Comparison of ENCODE assay signal across 32 cellular contexts in the genomic region with DNA sequence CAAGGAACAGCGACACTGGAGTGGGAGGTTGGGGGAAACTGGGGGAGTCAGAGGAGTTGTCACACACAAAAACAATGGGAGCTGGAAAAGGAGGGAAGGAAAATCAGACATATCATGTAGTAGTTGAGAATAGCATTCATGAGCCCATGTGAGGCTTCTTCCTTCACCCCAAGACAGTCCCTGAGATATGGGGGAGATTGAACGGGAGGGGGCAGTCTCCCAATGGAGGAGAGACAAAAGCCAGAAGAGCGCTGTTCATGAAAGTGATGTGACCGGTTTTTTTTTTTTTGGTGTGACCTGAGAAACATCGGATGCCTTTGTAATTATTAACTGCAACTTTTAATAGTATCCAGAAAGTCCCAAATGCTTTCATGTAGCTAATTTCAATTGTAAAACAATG.
"Had no signal": no experiment of that assay in that cellular context is flagged by ENCODE, and none has a peak within 500 bp of the region (broad histone marks: within the 10 kb centered on the region; RNA-seq: fewer than 3 reads in every experiment).

No MANE protein-coding gene starts in this region.

- H3K27ac Mint-ChIP-seq: activated CD4-positive, alpha-beta memory T cell treated with anti-CD3 and anti-CD28 coated beads, Interleukin-2, amount 10 ng/mL, durations not matched to agents 7 days and 5 days; activated CD4-positive, alpha-beta T cell treated with anti-CD3 and anti-CD28 coated beads, Interleukin-2, amount 10 ng/mL, durations not matched to agents 7 days and 5 days; activated naive CD4-positive, alpha-beta T cell treated with anti-CD3 and anti-CD28 coated beads, Interleukin-2, amount 10 ng/mL, durations not matched to agents 7 days and 5 days; activated naive CD8-positive, alpha-beta T cell treated with anti-CD3 and anti-CD28 coated beads, Interleukin-2, amount 10 ng/mL, durations not matched to agents 7 days and 5 days; activated T-cell treated with anti-CD3 and anti-CD28 coated beads, Interleukin-2, amount 50 U/mL, for 24 hours; activated T-cell treated with anti-CD3 and anti-CD28 coated beads, Interleukin-2, amount 50 U/mL, for 72 hours; effector memory CD8-positive, alpha-beta T cell; T-helper 17 cell; T-helper 2 cell treated with Interferon-gamma antibody and Interleukin-4, amounts not matched to agents 5 μg/mL and 100 μg/mL, for 36 hours; WTC11 had no signal

- H3K27ac ChIP-seq: esophagus muscularis mucosa, foreskin keratinocyte, gastrocnemius medialis, heart left ventricle, VCaP had no signal

- H3K27me3 ChIP-seq: esophagus muscularis mucosa, gastrocnemius medialis, heart left ventricle had no signal

- H3K4me3 Mint-ChIP-seq: activated CD4-positive, alpha-beta memory T cell treated with anti-CD3 and anti-CD28 coated beads, Interleukin-2, amount 10 ng/mL, durations not matched to agents 7 days and 5 days; activated CD4-positive, alpha-beta T cell treated with anti-CD3 and anti-CD28 coated beads, Interleukin-2, amount 10 ng/mL, durations not matched to agents 7 days and 5 days; activated naive CD4-positive, alpha-beta T cell treated with anti-CD3 and anti-CD28 coated beads, Interleukin-2, amount 10 ng/mL, durations not matched to agents 7 days and 5 days; activated naive CD8-positive, alpha-beta T cell treated with anti-CD3 and anti-CD28 coated beads, Interleukin-2, amount 10 ng/mL, durations not matched to agents 7 days and 5 days; activated T-cell treated with anti-CD3 and anti-CD28 coated beads, Interleukin-2, amount 50 U/mL, for 24 hours; activated T-cell treated with anti-CD3 and anti-CD28 coated beads, Interleukin-2, amount 50 U/mL, for 72 hours; effector memory CD8-positive, alpha-beta T cell; T-helper 17 cell; T-helper 2 cell treated with Interferon-gamma antibody and Interleukin-4, amounts not matched to agents 5 μg/mL and 100 μg/mL, for 36 hours; WTC11 had no signal

- H3K4me3 ChIP-seq: esophagus muscularis mucosa, gastrocnemius medialis, heart left ventricle had no signal

- H3K4me1 Mint-ChIP-seq: activated CD4-positive, alpha-beta memory T cell treated with anti-CD3 and anti-CD28 coated beads, Interleukin-2, amount 10 ng/mL, durations not matched to agents 7 days and 5 days; activated CD4-positive, alpha-beta T cell treated with anti-CD3 and anti-CD28 coated beads, Interleukin-2, amount 10 ng/mL, durations not matched to agents 7 days and 5 days; activated naive CD4-positive, alpha-beta T cell treated with anti-CD3 and anti-CD28 coated beads, Interleukin-2, amount 10 ng/mL, durations not matched to agents 7 days and 5 days; activated naive CD8-positive, alpha-beta T cell treated with anti-CD3 and anti-CD28 coated beads, Interleukin-2, amount 10 ng/mL, durations not matched to agents 7 days and 5 days; T-helper 17 cell had no signal

- H3K36me3 ChIP-seq: esophagus muscularis mucosa, gastrocnemius medialis, heart left ventricle had no signal

- H3K4me1 ChIP-seq: esophagus muscularis mucosa, foreskin keratinocyte, gastrocnemius medialis had no signal

- H3K36me3 Mint-ChIP-seq: activated naive CD4-positive, alpha-beta T cell treated with anti-CD3 and anti-CD28 coated beads, Interleukin-2, amount 10 ng/mL, durations not matched to agents 7 days and 5 days; activated naive CD4-positive, alpha-beta T cell treated with anti-CD3 and anti-CD28 coated beads, Interleukin-2, amount 50 U/mL, for 72 hours; activated naive CD8-positive, alpha-beta T cell treated with anti-CD3 and anti-CD28 coated beads, Interleukin-2, amount 10 ng/mL, durations not matched to agents 7 days and 5 days; WTC11 had no signal

- H3K9me3 Mint-ChIP-seq: activated CD4-positive, alpha-beta memory T cell treated with anti-CD3 and anti-CD28 coated beads, Interleukin-2, amount 10 ng/mL, durations not matched to agents 7 days and 5 days; activated CD4-positive, alpha-beta T cell treated with anti-CD3 and anti-CD28 coated beads, Interleukin-2, amount 10 ng/mL, durations not matched to agents 7 days and 5 days; activated naive CD4-positive, alpha-beta T cell treated with anti-CD3 and anti-CD28 coated beads, Interleukin-2, amount 10 ng/mL, durations not matched to agents 7 days and 5 days; activated naive CD4-positive, alpha-beta T cell treated with anti-CD3 and anti-CD28 coated beads, Interleukin-2, amount 50 U/mL, for 72 hours; activated naive CD8-positive, alpha-beta T cell treated with anti-CD3 and anti-CD28 coated beads, Interleukin-2, amount 10 ng/mL, durations not matched to agents 7 days and 5 days; activated T-cell treated with anti-CD3 and anti-CD28 coated beads, Interleukin-2, amount 50 U/mL, for 24 hours; effector memory CD8-positive, alpha-beta T cell; T-helper 2 cell treated with Interferon-gamma antibody and Interleukin-4, amounts not matched to agents 5 μg/mL and 100 μg/mL, for 36 hours; WTC11 had no signal

- H3K27me3 Mint-ChIP-seq: activated CD4-positive, alpha-beta memory T cell treated with anti-CD3 and anti-CD28 coated beads, Interleukin-2, amount 10 ng/mL, durations not matched to agents 7 days and 5 days; activated CD4-positive, alpha-beta T cell treated with anti-CD3 and anti-CD28 coated beads, Interleukin-2, amount 10 ng/mL, durations not matched to agents 7 days and 5 days; activated naive CD8-positive, alpha-beta T cell treated with anti-CD3 and anti-CD28 coated beads, Interleukin-2, amount 10 ng/mL, durations not matched to agents 7 days and 5 days; activated T-cell treated with anti-CD3 and anti-CD28 coated beads, Interleukin-2, amount 50 U/mL, for 24 hours; T-helper 17 cell had no signal

- H3K9me3 ChIP-seq: esophagus muscularis mucosa, gastrocnemius medialis had no signal

- DNase-seq: activated CD4-positive, alpha-beta memory T cell treated with anti-CD3 and anti-CD28 coated beads, Interleukin-2, amount 10 ng/mL, durations not matched to agents 7 days and 5 days; activated CD4-positive, alpha-beta T cell treated with anti-CD3 and anti-CD28 coated beads for 1 hour; activated CD4-positive, alpha-beta T cell treated with anti-CD3 and anti-CD28 coated beads for 4 hours; activated CD4-positive, alpha-beta T cell treated with anti-CD3 and anti-CD28 coated beads, Interleukin-2, amount 10 ng/mL, durations not matched to agents 7 days and 5 days; activated CD4-positive, alpha-beta T cell treated with anti-CD3 and anti-CD28 coated beads, Interleukin-2, amount 50 U/mL, for 4 hours; activated CD8-positive, alpha-beta memory T cell treated with anti-CD3 and anti-CD28 coated beads, Interleukin-2, amount 50 U/mL, for 48 hours; activated gamma-delta T cell; activated naive CD4-positive, alpha-beta T cell; activated naive CD4-positive, alpha-beta T cell treated with anti-CD3 and anti-CD28 coated beads, Interleukin-2, amount 10 ng/mL, durations not matched to agents 7 days and 5 days; activated naive CD8-positive, alpha-beta T cell treated with anti-CD3 and anti-CD28 coated beads, Interleukin-2, amount 10 ng/mL, durations not matched to agents 7 days and 5 days; activated T-cell treated with anti-CD3 and anti-CD28 coated beads for 4 hours; activated T-cell treated with anti-CD3 and anti-CD28 coated beads, Interleukin-2, amount 50 U/mL, for 24 hours; activated T-cell treated with anti-CD3 and anti-CD28 coated beads, Interleukin-2, amount 50 U/mL, for 72 hours; amniotic stem cell; anterior cingulate cortex; caudate nucleus; cortex of kidney; dermis blood vessel endothelial cell; effector CD4-positive, alpha-beta T cell; effector memory CD8-positive, alpha-beta T cell; erythroblast; foreskin keratinocyte; gastrocnemius medialis; glutamatergic neuron; heart left ventricle; T-helper 17 cell; T1000 had no signal

- ATAC-seq: activated naive CD4-positive, alpha-beta T cell treated with anti-CD3 and anti-CD28 coated beads, Interleukin-2, amount 50 U/mL, for 72 hours; activated T-cell treated with anti-CD3 and anti-CD28 coated beads, Interleukin-2, amount 50 U/mL, for 72 hours; effector memory CD8-positive, alpha-beta T cell; foreskin keratinocyte; gastrocnemius medialis; heart left ventricle; T-helper 17 cell; WTC11 had no signal
